In genomic region chrX:132119821-132120220, GRCh38 we compare ENCODE assay signal across 27 cellular contexts. TPM values are rescaled to one million over a fixed set of nuclear protein-coding genes. Genes with fewer than 3 reads are reported as not detected.
DNase-seq lines count a peak whose midpoint lies in the region; ATAC-seq and TF ChIP-seq lines count a peak whose summit lies in the region.
"Had no signal": no experiment of that assay in that cellular context is flagged by ENCODE, and none has a peak within 500 bp of the region (broad histone marks: within the 10 kb centered on the region; RNA-seq: fewer than 3 reads in every experiment).

No MANE protein-coding gene starts in this region.

- H3K4me1 ChIP-seq in neural progenitor cell: peaks cover 7% of the 10 kb centered on the region
- H3K4me1 ChIP-seq: adrenal gland, lower lobe of right lung, psoas muscle had no signal

- peak overlapping the region; percentile 29 for H3K27ac ChIP-seq in neural progenitor cell
- H3K27ac ChIP-seq: adrenal gland, cardiac muscle cell, dorsolateral prefrontal cortex, lower lobe of right lung, psoas muscle had no signal

- no peaks in the 10 kb centered on the region for H3K9me3 ChIP-seq in neural progenitor cell (ENCODE audit: low read depth)
- H3K9me3 ChIP-seq: adrenal gland, lower lobe of right lung, psoas muscle had no signal

- no peaks in the 10 kb centered on the region for H3K79me2 ChIP-seq in neural progenitor cell (ENCODE audit: low read depth)

- no peaks in the 10 kb centered on the region for H3K27me3 ChIP-seq in neural progenitor cell
- H3K27me3 ChIP-seq: cardiac muscle cell had no signal

- no peak overlapping the region for H2AFZ ChIP-seq in neural progenitor cell (replicated peaks)

- in situ Hi-C loops in G401 (cut with HindIII; ENCODE audit: low sequenced_read_pairs): no loop called here

- H3K36me3 Mint-ChIP-seq in neural progenitor cell: no peaks in the 10 kb centered on the region
- H3K36me3 Mint-ChIP-seq: immature natural killer cell; naive thymus-derived CD8-positive, alpha-beta T cell had no signal

- H3K9me3 Mint-ChIP-seq in neural progenitor cell: no peaks in the 10 kb centered on the region
- H3K9me3 Mint-ChIP-seq: immature natural killer cell had no signal

- no peak overlapping the region for H3K4me3 ChIP-seq in neural progenitor cell
- H3K4me3 ChIP-seq: adrenal gland, cardiac muscle cell, dorsolateral prefrontal cortex, lower lobe of right lung, psoas muscle, skin epidermis had no signal

- TF ChIP-seq CTCF in neural progenitor cell (IDR thresholded peaks at IDR 0.05): no peak

- H3K36me3 ChIP-seq in neural progenitor cell: no peaks in the 10 kb centered on the region
- H3K36me3 ChIP-seq: adrenal gland, cardiac muscle cell, lower lobe of right lung had no signal

- no peak overlapping the region for H3K4me3 Mint-ChIP-seq in neural progenitor cell
- H3K4me3 Mint-ChIP-seq: immature natural killer cell; naive thymus-derived CD8-positive, alpha-beta T cell had no signal

- H3K27ac Mint-ChIP-seq in neural progenitor cell: peak overlapping the region; percentile 92
- H3K27ac Mint-ChIP-seq: immature natural killer cell; naive thymus-derived CD8-positive, alpha-beta T cell had no signal

- peak; percentile 98 for DNase-seq in ELF-1 (ENCODE audit: low read depth, low spot score)
- peak; percentile 13 for DNase-seq in NCI-H69 (lab: John Stamatoyannopoulos, UW)
- peak; percentile 48 for DNase-seq in neural progenitor cell (ENCODE audit: low spot score)
- DNase-seq in OCI-M2 (lab: John Stamatoyannopoulos, UW; ENCODE audit: unreplicated experiment): no peak
- DNase-seq in G401 (ENCODE audit: low spot score): no peak
- DNase-seq in NCI-H526 treated with DMSO at 0.1 percent for 48 hours (lab: John Stamatoyannopoulos, UW): no peak
- DNase-seq: activated CD4-positive, alpha-beta T cell treated with anti-CD3 and anti-CD28 coated beads, Interleukin-2, amount 50 U/mL, for 1 hour; activated CD8-positive, alpha-beta memory T cell treated with anti-CD3 and anti-CD28 coated beads, Interleukin-2, amount 50 U/mL, for 48 hours; activated effector memory CD4-positive, alpha-beta T cell treated with Interleukin-2 at 50 U/mL for 16 hours; adrenal gland; DMS153; dorsolateral prefrontal cortex; HCEC 1CT; immature natural killer cell; KBM-7; lower lobe of right lung; naive thymus-derived CD8-positive, alpha-beta T cell; NCI-H1048; NCI-H2029 treated with DMSO at 0.1 percent for 48 hours; psoas muscle; stimulated activated CD4-positive, alpha-beta T cell treated with anti-CD3 and anti-CD28 coated beads, Interleukin-4, amount 100 ng/mL, for 4 hours; T-helper 1 cell had no signal

- H3K27me3 Mint-ChIP-seq in neural progenitor cell (ENCODE audit: insufficient read depth, low read depth): peaks cover 4% of the 10 kb centered on the region
- H3K27me3 Mint-ChIP-seq: naive thymus-derived CD8-positive, alpha-beta T cell had no signal

- H3F3A ChIP-seq in neural progenitor cell (ENCODE audit: low read depth): peaks cover 17% of the 10 kb centered on the region

- ATAC-seq in esophagus mucosa (peak; percentile 97), HG02642 (IDR thresholded peaks at IDR 0.05; ENCODE audit: poor library complexity, unreplicated experiment) (no peak)
- ATAC-seq: lower lobe of right lung; naive thymus-derived CD8-positive, alpha-beta T cell; psoas muscle had no signal

- H3K9ac ChIP-seq in neural progenitor cell: no peak overlapping the region

- peak overlapping the region; percentile 15 for H3K4me2 ChIP-seq in neural progenitor cell

- no peaks in the 10 kb centered on the region for H4K20me1 ChIP-seq in neural progenitor cell (ENCODE audit: low read depth)

- H3K4me1 Mint-ChIP-seq in neural progenitor cell: peaks cover 26% of the 10 kb centered on the region
- H3K4me1 Mint-ChIP-seq: immature natural killer cell had no signal

RNA-seq across cellular contexts. Expression of gene FRMD7, which starts 8.0 kb away (rescaled TPM):
- total RNA-seq in esophagus mucosa (not detected), neural progenitor cell (ENCODE audit: low replicate concordance) (not detected in 2 replicates)
- total RNA-seq in G401 (2014; rRNA removed; shearing (Covaris generic)): not detected in 2 replicates
- total RNA-seq: adrenal gland; cardiac muscle cell; lower lobe of right lung; naive thymus-derived CD8-positive, alpha-beta T cell; NCI-H460 had no signal

Comparison
In these comparisons a context has a peak if more than half of its experiments do, and no peak if none do; other contexts are left out.
1. DNase-seq: peak in ELF-1 (single experiment), NCI-H69 (single experiment) and neural progenitor cell (single experiment); none in OCI-M2 (single experiment), G401 (single experiment) and NCI-H526 treated with DMSO at 0.1 percent for 48 hours (single experiment).